ENCODE assay signal across 8 cellular contexts in the genomic region with DNA sequence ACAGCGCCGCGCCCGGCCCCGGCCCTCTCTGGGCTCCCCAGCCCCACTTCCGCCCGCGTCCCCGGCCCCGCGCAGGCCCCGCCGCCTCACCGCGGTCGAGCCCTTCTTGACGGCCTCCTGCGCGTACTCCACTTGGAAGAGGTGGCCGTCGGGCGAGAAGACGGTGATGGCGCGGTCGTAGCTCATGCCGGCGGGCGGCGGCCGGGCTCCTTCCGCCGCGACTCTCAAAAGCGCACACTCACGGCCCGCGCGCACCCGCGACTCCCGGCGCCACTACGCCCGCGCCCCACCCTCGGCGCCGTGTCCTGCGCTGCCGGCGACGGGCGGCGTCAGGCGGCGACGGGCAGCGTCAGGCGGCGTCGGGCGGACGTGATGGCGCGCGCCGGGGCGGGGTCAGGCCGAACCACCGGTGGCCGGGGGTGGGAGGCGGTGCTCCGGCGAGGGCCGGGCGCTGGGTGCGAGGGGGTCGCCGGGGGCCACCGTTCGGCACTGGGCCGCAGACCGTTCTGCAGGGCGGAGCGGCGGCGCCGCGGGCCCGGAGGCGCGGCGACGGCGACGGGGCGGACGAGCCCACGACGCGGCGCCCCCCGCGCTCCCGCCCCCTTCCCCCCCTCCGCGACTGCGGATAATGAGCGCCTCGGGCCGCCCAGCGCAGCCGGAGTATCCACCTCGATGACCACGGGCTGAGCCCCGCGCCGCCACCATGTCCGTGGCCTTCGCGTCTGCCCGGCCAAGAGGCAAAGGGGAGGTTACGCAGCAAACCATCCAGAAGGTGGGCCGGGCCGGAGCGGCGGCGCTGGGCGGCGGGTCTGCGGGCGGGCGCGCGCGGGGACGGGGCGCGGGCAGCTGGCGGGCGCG. TPM values are rescaled to one million over a fixed set of nuclear protein-coding genes. Genes with fewer than 3 reads are reported as not detected.
DNase-seq lines count a peak whose midpoint lies in the region; ATAC-seq lines count a peak whose summit lies in the region.

TSS of gene PSMA7 (minus strand) at position 277 of the 858 bp plus-strand sequence. CDS start at position 186, 91 bp downstream.
TSS of gene SS18L1 (plus strand) at position 652 of the 858 bp plus-strand sequence. CDS start at position 704, 52 bp downstream.

- H3K4me3 ChIP-seq in ACC112 (ENCODE audit: low read depth, low read length) = peak within 1 kb of the TSS; percentile 83

- ATAC-seq in GM18520 (IDR thresholded peaks at IDR 0.05; ENCODE audit: unreplicated experiment) = peak; percentile 70
- peak; percentile 80 for ATAC-seq in HG03045 (IDR thresholded peaks at IDR 0.05; ENCODE audit: unreplicated experiment)
- peak; percentile 85 to 89 for ATAC-seq in activated CD4-positive, CD25-positive, alpha-beta regulatory T cell treated with anti-CD3 and anti-CD28 coated beads, Interleukin-2, amount 50 U/mL, for 24 hours

- H2AFZ ChIP-seq in ACC112 (ENCODE audit: low read length, unreplicated experiment) = peak within 1 kb of the TSS; percentile 89

- peaks cover 18% of the 10 kb centered on the region for H3K36me3 ChIP-seq in ACC112 (ENCODE audit: insufficient read depth, low read length)

- H3K27ac ChIP-seq in ACC112 (ENCODE audit: low read depth, low read length) = peak within 1 kb of the TSS; percentile 80
- H3K27ac ChIP-seq in layer of hippocampus (ENCODE audit: low read depth, low read length) = peak within 1 kb of the TSS; percentile 97

- H3K4me1 ChIP-seq in ACC112 (ENCODE audit: control insufficient read depth, insufficient read depth, low read length, unreplicated experiment) = peaks cover 18% of the 10 kb centered on the region

- DNase-seq in NCI-H2196 (lab: John Stamatoyannopoulos, UW; ENCODE audit: unreplicated experiment) (peak; percentile 92), cerebellum (ENCODE audit: low spot score) (peak; percentile 95)
- peak; percentile 69 to 78 (median 70) for DNase-seq in stimulated activated CD4-positive, alpha-beta T cell treated with anti-CD3 and anti-CD28 coated beads, Interleukin-1b, Interleukin-23, amount 100 ng/mL, for 24 hours (ENCODE audit: low read depth in 4 of 4, low spot score in 1 of 4)

- H3K27me3 ChIP-seq in ACC112 (ENCODE audit: insufficient read depth, low read length) = no peaks in the 10 kb centered on the region
- H3K27me3 ChIP-seq in layer of hippocampus (ENCODE audit: control insufficient read depth, insufficient read depth, low read length) = no peaks in the 10 kb centered on the region

- peaks cover 88% of the 10 kb centered on the region for H3K79me2 ChIP-seq in ACC112 (ENCODE audit: control insufficient read depth, insufficient read depth, low read length, unreplicated experiment)

RNA-seq across cellular contexts. Expression of gene PSMA7, which starts in this region (rescaled TPM):
- total RNA-seq in cerebellum = 72.6 TPM

RNA-seq across cellular contexts. Expression of gene SS18L1, which starts in this region (rescaled TPM):
- total RNA-seq in cerebellum = 60.0 TPM

Comparison
In these comparisons a context has a peak if more than half of its experiments do, and no peak if none do; other contexts are left out.
1. Peak in every context shown above with its lines: DNase-seq, ATAC-seq, H3K4me3 ChIP-seq and H3K27ac ChIP-seq.